In the genomic region with DNA sequence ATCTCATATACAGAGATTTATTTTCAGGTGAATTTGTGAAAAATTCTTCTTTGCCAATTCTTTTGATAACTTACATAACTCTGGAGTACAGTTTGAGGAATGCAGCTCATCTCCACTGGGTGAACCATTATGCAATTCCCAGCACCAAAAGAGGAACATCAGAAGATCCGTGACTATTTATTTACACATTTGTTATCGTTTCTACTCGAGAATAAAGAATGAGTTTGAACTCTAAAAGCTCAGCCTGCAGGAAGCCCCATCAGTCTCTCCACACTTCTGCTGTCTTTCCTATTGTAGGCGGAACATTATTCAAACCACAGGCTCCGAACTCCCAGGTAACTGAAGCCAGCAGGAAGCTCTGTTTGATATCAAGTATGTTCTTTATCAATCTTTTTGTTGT, we compare ENCODE assay signal across 19 cellular contexts.
DNase-seq lines count a peak whose midpoint lies in the region; ATAC-seq and TF ChIP-seq lines count a peak whose summit lies in the region.
"Had no signal": no experiment of that assay in that cellular context is flagged by ENCODE, and none has a peak within 500 bp of the region (broad histone marks: within the 10 kb centered on the region; RNA-seq: fewer than 3 reads in every experiment).

No MANE protein-coding gene starts in this region.

- no peaks in the 10 kb centered on the region for H3K27me3 ChIP-seq in left ventricle myocardium inferior (ENCODE audit: low read depth)
- no peaks in the 10 kb centered on the region for H3K27me3 ChIP-seq in upper lobe of right lung
- no peaks in the 10 kb centered on the region for H3K27me3 ChIP-seq in testis
- H3K27me3 ChIP-seq: ascending aorta, vagina had no signal

- no peak overlapping the region for H3K27ac ChIP-seq in left ventricle myocardium inferior (replicated peaks)
- peak overlapping the region; percentile 48; the same call in 1 of the 2 replicates for H3K27ac ChIP-seq in SK-N-MC
- no peak overlapping the region for H3K27ac ChIP-seq in upper lobe of right lung
- no peak overlapping the region for H3K27ac ChIP-seq in testis
- H3K27ac ChIP-seq: ascending aorta, vagina had no signal

- TF ChIP-seq POLR2A in testis (IDR thresholded peaks at IDR 0.05): no peak

- H3K36me3 ChIP-seq in left ventricle myocardium inferior (no peaks in the 10 kb centered on the region), SK-N-MC (ENCODE audit: insufficient read depth, low read length) (no peaks in the 10 kb centered on the region), upper lobe of right lung (no peaks in the 10 kb centered on the region), testis (ENCODE audit: low read depth, missing control alignments) (no peaks in the 10 kb centered on the region)
- H3K36me3 ChIP-seq: ascending aorta, vagina had no signal

- intact Hi-C loops in Right ventricle myocardium superior (cut with DNase I) (no loop called here), left ventricle myocardium inferior (cut with micrococcal nuclease) (loop anchor here (2.0 kb wide), 2 partner anchors 44 to 220 kb away; no protein-coding TSS in a partner anchor), upper lobe of right lung (cut with DNase I) (loop anchor here (10.0 kb wide), 1 partner anchor 220 kb away; no protein-coding TSS in a partner anchor), testis (cut with DNase I; ENCODE audit: low total_unique reads) (loop anchor here (10.0 kb wide), 1 partner anchor 220 kb away; no protein-coding TSS in a partner anchor)

- H3K4me3 ChIP-seq in left ventricle myocardium inferior (no peak overlapping the region), SK-N-MC (peak overlapping the region; percentile 45; the same call in 1 of the 2 replicates), upper lobe of right lung (no peak overlapping the region), testis (no peak overlapping the region)
- H3K4me3 ChIP-seq: ascending aorta, vagina had no signal

- ATAC-seq in Right ventricle myocardium superior (ENCODE audit: poor library complexity) (peak; percentile 46), upper lobe of right lung (peak; percentile 61)

- H3K4me1 ChIP-seq in left ventricle myocardium inferior (peaks cover 8% of the 10 kb centered on the region), upper lobe of right lung (peaks cover 13% of the 10 kb centered on the region), testis (no peaks in the 10 kb centered on the region)
- H3K4me1 ChIP-seq: ascending aorta, vagina had no signal

- H3K9me3 ChIP-seq in left ventricle myocardium inferior (replicated peaks): no peaks in the 10 kb centered on the region
- no peaks in the 10 kb centered on the region for H3K9me3 ChIP-seq in SK-N-MC (ENCODE audit: low read depth, low read length)
- no peaks in the 10 kb centered on the region for H3K9me3 ChIP-seq in upper lobe of right lung
- H3K9me3 ChIP-seq in testis: no peaks in the 10 kb centered on the region
- H3K9me3 ChIP-seq: ascending aorta, vagina had no signal

- DNase-seq in Right ventricle myocardium superior (no peak), left ventricle myocardium inferior (no peak), SK-N-MC (ENCODE audit: low read depth, low spot score) (no peak), fibroblast of gingiva (ENCODE audit: low read depth) (peak; percentile 9), upper lobe of right lung (no peak), NCI-H1105 treated with DMSO at 0.1 percent for 48 hours (lab: John Stamatoyannopoulos, UW) (no peak), testis (no peak), DMS53 (lab: John Stamatoyannopoulos, UW) (no peak)
- DNase-seq: activated CD4-positive, alpha-beta T cell treated with anti-CD3 and anti-CD28 coated beads for 4 hours; activated CD8-positive, alpha-beta memory T cell treated with anti-CD3 and anti-CD28 coated beads, Interleukin-2, amount 50 U/mL, for 4 hours; activated naive CD4-positive, alpha-beta T cell; CD8-positive, alpha-beta T cell; EL; foreskin fibroblast; NK-92 treated with Interleukin-12 subunit alpha and Interleukin-12 subunit beta, amount 100 ng/mL, for 24 hours; right cardiac atrium; stimulated activated CD4-positive, alpha-beta T cell treated with anti-CD3 and anti-CD28 coated beads, Interleukin-1b, Interleukin-23, amount 100 ng/mL, for 48 hours had no signal

- 46 to 61% methylated on average over 5 of the region's 5 CpGs for WGBS in testis, 2 donors

- H3K9ac ChIP-seq in SK-N-MC (ENCODE audit: insufficient read length): no peak overlapping the region

- TF ChIP-seq CTCF in left ventricle myocardium inferior (IDR thresholded peaks at IDR 0.05; ENCODE audit: borderline replicate concordance) (no peak), upper lobe of right lung (IDR thresholded peaks at IDR 0.05) (no peak), testis (IDR thresholded peaks at IDR 0.05) (no peak)
